1 cellular context compared by ENCODE assay signal in the genomic region with DNA sequence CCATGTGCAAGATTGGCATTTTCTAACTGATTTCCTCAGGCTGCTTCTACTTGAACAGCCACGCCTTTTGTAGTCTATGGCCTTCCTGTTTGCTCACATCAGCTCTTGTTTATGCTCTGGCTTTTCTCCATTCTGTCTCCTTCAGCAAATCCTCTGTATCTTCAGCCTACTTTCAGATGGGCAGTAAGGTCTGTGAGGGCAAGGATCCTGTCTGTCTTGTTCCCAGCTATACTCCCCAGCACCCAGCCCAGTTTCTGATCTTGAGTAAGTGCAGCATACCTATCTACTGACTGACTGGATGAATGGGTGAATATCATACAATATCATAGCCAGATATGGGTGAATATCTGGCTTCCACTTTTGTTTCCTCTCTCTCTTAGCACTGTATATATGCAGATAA.
TF ChIP-seq lines count a peak whose summit lies in the region.

No MANE protein-coding gene starts in this region.

TF ChIP-seq in A549, 52 proteins besides CTCF, POLR2A, EP300 and RAD21 (continued from another document):
- TF ChIP-seq ESRRA (IDR thresholded peaks at IDR 0.05; ENCODE audit: borderline replicate concordance, low read length), result no peak
- no peak for TF ChIP-seq SMC3 (IDR thresholded peaks at IDR 0.05)
- no peak for TF ChIP-seq CBX2 (IDR thresholded peaks at IDR 0.05; ENCODE audit: borderline replicate concordance, low read depth)
- no peak for TF ChIP-seq NFE2L2 (conservative IDR thresholded peaks at IDR 0.05; ENCODE audit: low read length)
- no peak for TF ChIP-seq BHLHE40 (IDR thresholded peaks at IDR 0.05; ENCODE audit: low read depth, low read length)
TF ChIP-seq in A549: peak in this region for 0.
